In genomic region chr11:94545641-94546470, GRCh38 we compare ENCODE assay signal across 6 cellular contexts. TPM values are rescaled to one million over a fixed set of nuclear protein-coding genes. Genes with fewer than 3 reads are reported as not detected.
A peak's percentile ranks its signal among the peaks of the same experiment; 100 is the strongest.
DNase-seq lines count a peak whose midpoint lies in the region; ATAC-seq and TF ChIP-seq lines count a peak whose summit lies in the region.

No MANE protein-coding gene starts in this region.

- no peak for DNase-seq in CD8-positive, alpha-beta T cell
- DNase-seq in mesendoderm (no peak), substantia nigra (lab: John Stamatoyannopoulos, UW) (no peak), LoVo (ENCODE audit: low spot score) (no peak), NCI-H774 (lab: John Stamatoyannopoulos, UW) (no peak)

- no peaks in the 10 kb centered on the region for H3K9me3 Mint-ChIP-seq in CD8-positive, alpha-beta T cell

- peaks cover 22% of the 10 kb centered on the region for H3K4me1 ChIP-seq in CD8-positive, alpha-beta T cell (ENCODE audit: insufficient read depth, low read length)
- no peaks in the 10 kb centered on the region for H3K4me1 ChIP-seq in mesendoderm (ENCODE audit: control insufficient read depth, low read depth, low read length)

- no peak overlapping the region for H4K5ac ChIP-seq in mesendoderm (ENCODE audit: low read length)

- H3K4me3 Mint-ChIP-seq in CD8-positive, alpha-beta T cell, result peak overlapping the region; percentile 75

- H3K36me3 ChIP-seq in CD8-positive, alpha-beta T cell (ENCODE audit: insufficient read depth, low read length), result no peaks in the 10 kb centered on the region
- H3K36me3 ChIP-seq in mesendoderm (ENCODE audit: control insufficient read depth, insufficient read depth, low read length), result no peaks in the 10 kb centered on the region

- no peak overlapping the region for H3K4ac ChIP-seq in mesendoderm (ENCODE audit: low read depth, low read length)

- no peaks in the 10 kb centered on the region for H3K79me1 ChIP-seq in mesendoderm (ENCODE audit: low read length)

- no peaks in the 10 kb centered on the region for H3K9me3 ChIP-seq in CD8-positive, alpha-beta T cell (ENCODE audit: low read length)

- POLR2A ChIA-PET in CD8-positive, alpha-beta T cell (lab: Charles Lee), result no interaction called here

- H3K36me3 Mint-ChIP-seq in CD8-positive, alpha-beta T cell, result peaks cover 2% of the 10 kb centered on the region

- H2BK15ac ChIP-seq in mesendoderm (replicated peaks; ENCODE audit: low read depth), result no peak overlapping the region

- intact Hi-C loops in CD8-positive, alpha-beta T cell (cut with DNase I, micrococcal nuclease), result loop anchor here in 1 of 2 experiments (2.0 to 10.0 kb wide), 2 partner anchors 543 to 599 kb away; partner anchors contain the start of gene ENDOD1

- H3K27ac Mint-ChIP-seq in CD8-positive, alpha-beta T cell, result peak overlapping the region; percentile 64

- ATAC-seq in CD8-positive, alpha-beta T cell, result no peak

- no peak overlapping the region for H3K27ac ChIP-seq in CD8-positive, alpha-beta T cell (ENCODE audit: low read depth, low read length)
- H3K27ac ChIP-seq in VCaP (peak overlapping the region; percentile 32), mesendoderm (ENCODE audit: low read depth, low read length) (no peak overlapping the region), substantia nigra (ENCODE audit: low read depth, low read length, poor library complexity, severe bottlenecking) (no peak overlapping the region)

- TF ChIP-seq CTCF in CD8-positive, alpha-beta T cell (IDR thresholded peaks at IDR 0.05), result no peak
- TF ChIP-seq CTCF in VCaP (conservative IDR thresholded peaks at IDR 0.05), result no peak

- peaks cover 51% of the 10 kb centered on the region for H3K4me1 Mint-ChIP-seq in CD8-positive, alpha-beta T cell (ENCODE audit: low read depth)

- H3K4me2 ChIP-seq in mesendoderm (ENCODE audit: low read length), result peak overlapping the region; percentile 73

- H2BK120ac ChIP-seq in mesendoderm (ENCODE audit: low read depth, low read length), result no peak overlapping the region

- H3K4me3 ChIP-seq in CD8-positive, alpha-beta T cell (ENCODE audit: low read depth, low read length), result no peak overlapping the region
- H3K4me3 ChIP-seq in mesendoderm (ENCODE audit: low read length), result no peak overlapping the region

- CTCF ChIA-PET in CD8-positive, alpha-beta T cell (lab: Charles Lee), result interaction anchor here (0.9 kb wide), 1 partner anchor 41 kb away, joined by 3 read pairs; no protein-coding TSS in a partner anchor

- no peaks in the 10 kb centered on the region for H3K27me3 ChIP-seq in CD8-positive, alpha-beta T cell (ENCODE audit: insufficient read depth, low read length)
- H3K27me3 ChIP-seq in mesendoderm (ENCODE audit: insufficient read depth, low read length, poor library complexity), result no peaks in the 10 kb centered on the region

- no peaks in the 10 kb centered on the region for H3K27me3 Mint-ChIP-seq in CD8-positive, alpha-beta T cell (ENCODE audit: low read depth)

- H3K18ac ChIP-seq in mesendoderm (ENCODE audit: low read length), result no peak overlapping the region

- H3K56ac ChIP-seq in mesendoderm (ENCODE audit: low read length), result peak overlapping the region; percentile 99

- peak overlapping the region; percentile 48 for H3K23ac ChIP-seq in mesendoderm (ENCODE audit: low read length)

- peak overlapping the region; percentile 83 for H3K9ac ChIP-seq in mesendoderm (ENCODE audit: low read length)

- H2BK5ac ChIP-seq in mesendoderm (ENCODE audit: low read length), result no peak overlapping the region

- no peak overlapping the region for H2AK5ac ChIP-seq in mesendoderm (ENCODE audit: low read length)

- H3K79me2 ChIP-seq in mesendoderm (ENCODE audit: control insufficient read depth, insufficient read depth, low read length), result no peaks in the 10 kb centered on the region

- WGBS in mesendoderm (ENCODE audit: extremely low coverage, insufficient coverage, low lambda C conversion rate), result no CpG with 5 or more reads among the region's 19 CpGs

- H4K8ac ChIP-seq in mesendoderm (ENCODE audit: low read depth, low read length), result no peak overlapping the region

RNA-seq across cellular contexts. Expression of gene FUT4, which starts 2.1 kb away (rescaled TPM):
- total RNA-seq in CD8-positive, alpha-beta T cell, result 1 to 10 TPM; 4.7 to 5.2 TPM
- polyA plus RNA-seq in mesendoderm (2013, experiment 1 of 2), result 6.3 TPM
- polyA plus RNA-seq in mesendoderm (2013, experiment 2 of 2), result 6.4 TPM

RNA-seq across cellular contexts. Expression of gene PIWIL4, which starts 21.3 kb away (rescaled TPM):
- total RNA-seq in CD8-positive, alpha-beta T cell, result 1 to 10 TPM in 1 of 2 experiments, under 1 TPM in 1; 0.89 to 1.0 TPM
- polyA plus RNA-seq in mesendoderm (2013, experiment 1 of 2), result 0.13 TPM
- 0.21 TPM for polyA plus RNA-seq in mesendoderm (2013, experiment 2 of 2)

RNA-seq across cellular contexts. Expression of gene C11orf97, which starts 33.6 kb away (rescaled TPM):
- total RNA-seq in CD8-positive, alpha-beta T cell, result not detected
- not detected for polyA plus RNA-seq in mesendoderm (2013, experiment 1 of 2)
- polyA plus RNA-seq in mesendoderm (2013, experiment 2 of 2), result not detected

RNA-seq across cellular contexts. Expression of gene ANKRD49, which starts 52.1 kb away (rescaled TPM):
- total RNA-seq in CD8-positive, alpha-beta T cell, result 10 to 100 TPM; 45.6 to 50.9 TPM
- polyA plus RNA-seq in mesendoderm (2013, experiment 1 of 2), result 20.7 TPM
- polyA plus RNA-seq in mesendoderm (2013, experiment 2 of 2), result 21.0 TPM

RNA-seq across cellular contexts. Expression of gene MRE11, which starts 52.2 kb away (rescaled TPM):
- total RNA-seq in CD8-positive, alpha-beta T cell, result 10 to 100 TPM; 12.3 to 14.7 TPM
- 17.0 TPM for polyA plus RNA-seq in mesendoderm (2013, experiment 1 of 2)
- polyA plus RNA-seq in mesendoderm (2013, experiment 2 of 2), result 15.8 TPM
